ENCODE assay signal across 1 cellular context in the genomic region with DNA sequence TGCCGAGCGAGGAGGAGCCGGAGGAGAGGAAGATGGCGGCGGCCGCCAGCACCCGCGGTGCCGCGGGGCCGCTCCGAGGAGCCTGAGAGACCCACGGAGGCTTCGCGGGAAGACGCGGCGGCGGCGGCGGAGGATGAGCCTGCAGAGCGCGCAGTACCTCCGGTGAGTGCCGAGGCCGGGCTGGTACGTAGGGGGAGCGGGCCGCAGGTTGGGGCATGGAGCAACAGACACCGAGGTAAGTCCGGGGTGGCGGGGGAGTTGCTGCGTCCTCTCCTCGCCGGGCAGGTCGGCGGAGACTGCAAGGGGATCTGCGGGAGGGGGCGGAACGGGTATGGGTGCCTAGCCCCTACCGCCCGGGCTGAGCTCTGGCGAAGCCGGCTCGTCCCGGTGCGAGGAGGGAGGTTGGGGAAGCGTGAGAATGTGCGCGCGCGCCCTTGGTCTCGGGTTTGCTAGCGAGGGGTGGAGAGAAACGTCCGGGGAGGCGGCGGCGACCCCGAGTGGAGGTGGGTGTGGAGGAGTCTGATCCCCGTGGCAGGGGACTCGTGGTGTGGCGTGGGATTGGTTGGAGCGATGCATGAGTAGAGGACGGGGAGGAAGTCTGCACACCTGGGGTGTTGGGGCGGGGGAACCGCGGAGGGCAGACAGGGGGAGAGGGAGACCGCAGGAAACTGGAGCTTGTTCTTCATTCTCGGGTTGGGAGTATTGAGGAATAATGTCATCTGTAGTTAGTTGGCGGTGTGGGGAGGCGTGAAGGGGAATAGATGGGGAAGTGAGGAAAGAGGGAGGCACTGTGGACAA.
TF ChIP-seq lines count a peak whose summit lies in the region.

A gene with protein sequence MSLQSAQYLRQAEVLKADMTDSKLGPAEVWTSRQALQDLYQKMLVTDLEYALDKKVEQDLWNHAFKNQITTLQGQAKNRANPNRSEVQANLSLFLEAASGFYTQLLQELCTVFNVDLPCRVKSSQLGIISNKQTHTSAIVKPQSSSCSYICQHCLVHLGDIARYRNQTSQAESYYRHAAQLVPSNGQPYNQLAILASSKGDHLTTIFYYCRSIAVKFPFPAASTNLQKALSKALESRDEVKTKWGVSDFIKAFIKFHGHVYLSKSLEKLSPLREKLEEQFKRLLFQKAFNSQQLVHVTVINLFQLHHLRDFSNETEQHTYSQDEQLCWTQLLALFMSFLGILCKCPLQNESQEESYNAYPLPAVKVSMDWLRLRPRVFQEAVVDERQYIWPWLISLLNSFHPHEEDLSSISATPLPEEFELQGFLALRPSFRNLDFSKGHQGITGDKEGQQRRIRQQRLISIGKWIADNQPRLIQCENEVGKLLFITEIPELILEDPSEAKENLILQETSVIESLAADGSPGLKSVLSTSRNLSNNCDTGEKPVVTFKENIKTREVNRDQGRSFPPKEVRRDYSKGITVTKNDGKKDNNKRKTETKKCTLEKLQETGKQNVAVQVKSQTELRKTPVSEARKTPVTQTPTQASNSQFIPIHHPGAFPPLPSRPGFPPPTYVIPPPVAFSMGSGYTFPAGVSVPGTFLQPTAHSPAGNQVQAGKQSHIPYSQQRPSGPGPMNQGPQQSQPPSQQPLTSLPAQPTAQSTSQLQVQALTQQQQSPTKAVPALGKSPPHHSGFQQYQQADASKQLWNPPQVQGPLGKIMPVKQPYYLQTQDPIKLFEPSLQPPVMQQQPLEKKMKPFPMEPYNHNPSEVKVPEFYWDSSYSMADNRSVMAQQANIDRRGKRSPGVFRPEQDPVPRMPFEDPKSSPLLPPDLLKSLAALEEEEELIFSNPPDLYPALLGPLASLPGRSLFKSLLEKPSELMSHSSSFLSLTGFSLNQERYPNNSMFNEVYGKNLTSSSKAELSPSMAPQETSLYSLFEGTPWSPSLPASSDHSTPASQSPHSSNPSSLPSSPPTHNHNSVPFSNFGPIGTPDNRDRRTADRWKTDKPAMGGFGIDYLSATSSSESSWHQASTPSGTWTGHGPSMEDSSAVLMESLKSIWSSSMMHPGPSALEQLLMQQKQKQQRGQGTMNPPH (plus strand): TSS at position 12 of the 798 bp plus-strand sequence. CDS start 122 bp downstream, at position 134.

TF ChIP-seq in HepG2, 621 proteins besides CTCF, POLR2A, EP300 and RAD21 (continued from another document and continues in another):
- TF ChIP-seq, protein P1, sequence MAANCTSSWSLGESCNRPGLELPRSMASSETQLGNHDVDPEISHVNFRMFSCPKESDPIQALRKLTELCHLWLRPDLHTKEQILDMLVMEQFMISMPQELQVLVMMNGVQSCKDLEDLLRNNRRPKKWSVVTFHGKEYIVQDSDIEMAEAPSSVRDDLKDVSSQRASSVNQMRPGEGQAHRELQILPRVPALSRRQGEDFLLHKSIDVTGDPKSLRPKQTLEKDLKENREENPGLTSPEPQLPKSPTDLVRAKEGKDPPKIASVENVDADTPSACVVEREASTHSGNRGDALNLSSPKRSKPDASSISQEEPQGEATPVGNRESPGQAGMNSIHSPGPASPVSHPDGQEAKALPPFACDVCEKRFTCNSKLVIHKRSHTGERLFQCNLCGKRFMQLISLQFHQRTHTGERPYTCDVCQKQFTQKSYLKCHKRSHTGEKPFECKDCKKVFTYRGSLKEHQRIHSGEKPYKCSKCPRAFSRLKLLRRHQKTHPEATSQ (CRISPR knock-in tag; IDR thresholded peaks at IDR 0.05; ENCODE audit: borderline replicate concordance): 0 out of 2 replicates have a peak, but pooled peaks have one; percentile 46
- no peak for TF ChIP-seq ZMYM3 (CRISPR knock-in tag; IDR thresholded peaks at IDR 0.05)
- TF ChIP-seq ARNT (IDR thresholded peaks at IDR 0.05): no peak
- no peak for TF ChIP-seq FOXO1 (CRISPR knock-in tag; IDR thresholded peaks at IDR 0.05)
- TF ChIP-seq IRX3 (CRISPR knock-in tag; IDR thresholded peaks at IDR 0.05; ENCODE audit: borderline replicate concordance, low read depth): peak; percentile 58; the same call in 1 of the 2 replicates
- TF ChIP-seq, protein P2, sequence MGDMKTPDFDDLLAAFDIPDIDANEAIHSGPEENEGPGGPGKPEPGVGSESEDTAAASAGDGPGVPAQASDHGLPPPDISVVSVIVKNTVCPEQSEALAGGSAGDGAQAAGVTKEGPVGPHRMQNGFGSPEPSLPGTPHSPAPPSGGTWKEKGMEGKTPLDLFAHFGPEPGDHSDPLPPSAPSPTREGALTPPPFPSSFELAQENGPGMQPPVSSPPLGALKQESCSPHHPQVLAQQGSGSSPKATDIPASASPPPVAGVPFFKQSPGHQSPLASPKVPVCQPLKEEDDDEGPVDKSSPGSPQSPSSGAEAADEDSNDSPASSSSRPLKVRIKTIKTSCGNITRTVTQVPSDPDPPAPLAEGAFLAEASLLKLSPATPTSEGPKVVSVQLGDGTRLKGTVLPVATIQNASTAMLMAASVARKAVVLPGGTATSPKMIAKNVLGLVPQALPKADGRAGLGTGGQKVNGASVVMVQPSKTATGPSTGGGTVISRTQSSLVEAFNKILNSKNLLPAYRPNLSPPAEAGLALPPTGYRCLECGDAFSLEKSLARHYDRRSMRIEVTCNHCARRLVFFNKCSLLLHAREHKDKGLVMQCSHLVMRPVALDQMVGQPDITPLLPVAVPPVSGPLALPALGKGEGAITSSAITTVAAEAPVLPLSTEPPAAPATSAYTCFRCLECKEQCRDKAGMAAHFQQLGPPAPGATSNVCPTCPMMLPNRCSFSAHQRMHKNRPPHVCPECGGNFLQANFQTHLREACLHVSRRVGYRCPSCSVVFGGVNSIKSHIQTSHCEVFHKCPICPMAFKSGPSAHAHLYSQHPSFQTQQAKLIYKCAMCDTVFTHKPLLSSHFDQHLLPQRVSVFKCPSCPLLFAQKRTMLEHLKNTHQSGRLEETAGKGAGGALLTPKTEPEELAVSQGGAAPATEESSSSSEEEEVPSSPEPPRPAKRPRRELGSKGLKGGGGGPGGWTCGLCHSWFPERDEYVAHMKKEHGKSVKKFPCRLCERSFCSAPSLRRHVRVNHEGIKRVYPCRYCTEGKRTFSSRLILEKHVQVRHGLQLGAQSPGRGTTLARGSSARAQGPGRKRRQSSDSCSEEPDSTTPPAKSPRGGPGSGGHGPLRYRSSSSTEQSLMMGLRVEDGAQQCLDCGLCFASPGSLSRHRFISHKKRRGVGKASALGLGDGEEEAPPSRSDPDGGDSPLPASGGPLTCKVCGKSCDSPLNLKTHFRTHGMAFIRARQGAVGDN (CRISPR knock-in tag; IDR thresholded peaks at IDR 0.05): peak; percentile 56
- TF ChIP-seq SALL1 (CRISPR knock-in tag; IDR thresholded peaks at IDR 0.05): no peak; the same call in 1 of the 2 replicates
- TF ChIP-seq ZNF547 (CRISPR knock-in tag; IDR thresholded peaks at IDR 0.05): no peak; the same call in 1 of the 2 replicates
- TF ChIP-seq, protein P3, sequence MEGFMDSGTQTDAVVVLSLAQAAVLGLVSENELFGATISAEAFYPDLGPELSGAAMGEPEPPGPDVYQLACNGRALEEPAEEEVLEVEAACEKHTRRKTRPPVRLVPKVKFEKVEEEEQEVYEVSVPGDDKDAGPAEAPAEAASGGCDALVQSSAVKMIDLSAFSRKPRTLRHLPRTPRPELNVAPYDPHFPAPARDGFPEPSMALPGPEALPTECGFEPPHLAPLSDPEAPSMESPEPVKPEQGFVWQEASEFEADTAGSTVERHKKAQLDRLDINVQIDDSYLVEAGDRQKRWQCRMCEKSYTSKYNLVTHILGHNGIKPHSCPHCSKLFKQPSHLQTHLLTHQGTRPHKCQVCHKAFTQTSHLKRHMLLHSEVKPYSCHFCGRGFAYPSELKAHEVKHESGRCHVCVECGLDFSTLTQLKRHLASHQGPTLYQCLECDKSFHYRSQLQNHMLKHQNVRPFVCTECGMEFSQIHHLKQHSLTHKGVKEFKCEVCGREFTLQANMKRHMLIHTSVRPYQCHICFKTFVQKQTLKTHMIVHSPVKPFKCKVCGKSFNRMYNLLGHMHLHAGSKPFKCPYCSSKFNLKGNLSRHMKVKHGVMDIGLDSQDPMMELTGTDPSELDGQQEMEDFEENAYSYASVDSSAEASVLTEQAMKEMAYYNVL (CRISPR knock-in tag; IDR thresholded peaks at IDR 0.05; ENCODE audit: borderline replicate concordance): no peak
- TF ChIP-seq RARA (CRISPR knock-in tag; IDR thresholded peaks at IDR 0.05): no peak
- TF ChIP-seq, protein P4, sequence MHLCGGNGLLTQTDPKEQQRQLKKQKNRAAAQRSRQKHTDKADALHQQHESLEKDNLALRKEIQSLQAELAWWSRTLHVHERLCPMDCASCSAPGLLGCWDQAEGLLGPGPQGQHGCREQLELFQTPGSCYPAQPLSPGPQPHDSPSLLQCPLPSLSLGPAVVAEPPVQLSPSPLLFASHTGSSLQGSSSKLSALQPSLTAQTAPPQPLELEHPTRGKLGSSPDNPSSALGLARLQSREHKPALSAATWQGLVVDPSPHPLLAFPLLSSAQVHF (CRISPR knock-in tag; IDR thresholded peaks at IDR 0.05): 0 out of 2 replicates have a peak, but pooled peaks have one; percentile 29
- TF ChIP-seq, protein P5, sequence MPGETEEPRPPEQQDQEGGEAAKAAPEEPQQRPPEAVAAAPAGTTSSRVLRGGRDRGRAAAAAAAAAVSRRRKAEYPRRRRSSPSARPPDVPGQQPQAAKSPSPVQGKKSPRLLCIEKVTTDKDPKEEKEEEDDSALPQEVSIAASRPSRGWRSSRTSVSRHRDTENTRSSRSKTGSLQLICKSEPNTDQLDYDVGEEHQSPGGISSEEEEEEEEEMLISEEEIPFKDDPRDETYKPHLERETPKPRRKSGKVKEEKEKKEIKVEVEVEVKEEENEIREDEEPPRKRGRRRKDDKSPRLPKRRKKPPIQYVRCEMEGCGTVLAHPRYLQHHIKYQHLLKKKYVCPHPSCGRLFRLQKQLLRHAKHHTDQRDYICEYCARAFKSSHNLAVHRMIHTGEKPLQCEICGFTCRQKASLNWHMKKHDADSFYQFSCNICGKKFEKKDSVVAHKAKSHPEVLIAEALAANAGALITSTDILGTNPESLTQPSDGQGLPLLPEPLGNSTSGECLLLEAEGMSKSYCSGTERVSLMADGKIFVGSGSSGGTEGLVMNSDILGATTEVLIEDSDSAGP (CRISPR knock-in tag; IDR thresholded peaks at IDR 0.05; ENCODE audit: borderline replicate concordance): 0 out of 2 replicates have a peak, but pooled peaks have one; percentile 35
- 0 out of 2 replicates have a peak, but pooled peaks have one; percentile 73 for TF ChIP-seq SRY (CRISPR knock-in tag; IDR thresholded peaks at IDR 0.05)
- TF ChIP-seq ZNF674 (CRISPR knock-in tag; IDR thresholded peaks at IDR 0.05; ENCODE audit: low read depth): peak; percentile 84; the same call in 1 of the 2 replicates
- no peak for TF ChIP-seq ZNF510 (CRISPR knock-in tag; IDR thresholded peaks at IDR 0.05; ENCODE audit: low read depth)
- TF ChIP-seq, protein P6, sequence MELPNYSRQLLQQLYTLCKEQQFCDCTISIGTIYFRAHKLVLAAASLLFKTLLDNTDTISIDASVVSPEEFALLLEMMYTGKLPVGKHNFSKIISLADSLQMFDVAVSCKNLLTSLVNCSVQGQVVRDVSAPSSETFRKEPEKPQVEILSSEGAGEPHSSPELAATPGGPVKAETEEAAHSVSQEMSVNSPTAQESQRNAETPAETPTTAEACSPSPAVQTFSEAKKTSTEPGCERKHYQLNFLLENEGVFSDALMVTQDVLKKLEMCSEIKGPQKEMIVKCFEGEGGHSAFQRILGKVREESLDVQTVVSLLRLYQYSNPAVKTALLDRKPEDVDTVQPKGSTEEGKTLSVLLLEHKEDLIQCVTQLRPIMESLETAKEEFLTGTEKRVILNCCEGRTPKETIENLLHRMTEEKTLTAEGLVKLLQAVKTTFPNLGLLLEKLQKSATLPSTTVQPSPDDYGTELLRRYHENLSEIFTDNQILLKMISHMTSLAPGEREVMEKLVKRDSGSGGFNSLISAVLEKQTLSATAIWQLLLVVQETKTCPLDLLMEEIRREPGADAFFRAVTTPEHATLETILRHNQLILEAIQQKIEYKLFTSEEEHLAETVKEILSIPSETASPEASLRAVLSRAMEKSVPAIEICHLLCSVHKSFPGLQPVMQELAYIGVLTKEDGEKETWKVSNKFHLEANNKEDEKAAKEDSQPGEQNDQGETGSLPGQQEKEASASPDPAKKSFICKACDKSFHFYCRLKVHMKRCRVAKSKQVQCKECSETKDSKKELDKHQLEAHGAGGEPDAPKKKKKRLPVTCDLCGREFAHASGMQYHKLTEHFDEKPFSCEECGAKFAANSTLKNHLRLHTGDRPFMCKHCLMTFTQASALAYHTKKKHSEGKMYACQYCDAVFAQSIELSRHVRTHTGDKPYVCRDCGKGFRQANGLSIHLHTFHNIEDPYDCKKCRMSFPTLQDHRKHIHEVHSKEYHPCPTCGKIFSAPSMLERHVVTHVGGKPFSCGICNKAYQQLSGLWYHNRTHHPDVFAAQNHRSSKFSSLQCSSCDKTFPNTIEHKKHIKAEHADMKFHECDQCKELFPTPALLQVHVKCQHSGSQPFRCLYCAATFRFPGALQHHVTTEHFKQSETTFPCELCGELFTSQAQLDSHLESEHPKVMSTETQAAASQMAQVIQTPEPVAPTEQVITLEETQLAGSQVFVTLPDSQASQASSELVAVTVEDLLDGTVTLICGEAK (IDR thresholded peaks at IDR 0.05): no peak
- TF ChIP-seq, protein P6 (CRISPR knock-in tag; IDR thresholded peaks at IDR 0.05): peak; percentile 56; the same call in 1 of the 2 replicates
